In genomic region chr19:13060964-13061927, GRCh38 we compare ENCODE assay signal across 1 cellular context.
TF ChIP-seq lines count a peak whose summit lies in the region.

No MANE protein-coding gene starts in this region.

TF ChIP-seq in Ishikawa, 13 proteins besides CTCF, POLR2A, EP300 and RAD21 (continued from another document):
- peak; percentile 37; the same call in 1 of the 2 replicates for TF ChIP-seq MAX (IDR thresholded peaks at IDR 0.05)
- no peak for TF ChIP-seq CREB1 (IDR thresholded peaks at IDR 0.05; ENCODE audit: low read depth)
- TF ChIP-seq TAF1 (IDR thresholded peaks at IDR 0.05; ENCODE audit: low read depth): no peak
